ENCODE assay signal across 10 cellular contexts in genomic region chr6:111614833-111615582, GRCh38. TPM values are rescaled to one million over a fixed set of nuclear protein-coding genes. Genes with fewer than 3 reads are reported as not detected.
DNase-seq lines count a peak whose midpoint lies in the region; ATAC-seq, FAIRE-seq and TF ChIP-seq lines count a peak whose summit lies in the region.
"Had no signal": no experiment of that assay in that cellular context is flagged by ENCODE, and none has a peak within 500 bp of the region (broad histone marks: within the 10 kb centered on the region; RNA-seq: fewer than 3 reads in every experiment).

No MANE protein-coding gene starts in this region.

- no peaks in the 10 kb centered on the region for H4K20me1 ChIP-seq in neural progenitor cell (ENCODE audit: low read depth)

- H3F3A ChIP-seq in neural progenitor cell (ENCODE audit: low read depth): peaks cover 17% of the 10 kb centered on the region

- peaks cover 6% of the 10 kb centered on the region for H3K27me3 Mint-ChIP-seq in neural progenitor cell (ENCODE audit: insufficient read depth, low read depth)

- FAIRE-seq in RCC 7860 (lab: Jason Lieb, UNC): no peak

- H3K79me2 ChIP-seq in neural progenitor cell (ENCODE audit: low read depth): no peaks in the 10 kb centered on the region

- peaks cover 2% of the 10 kb centered on the region for H3K36me3 Mint-ChIP-seq in neural progenitor cell
- H3K36me3 Mint-ChIP-seq: natural killer cell treated with Interleukin-12 subunit alpha and Interleukin-12 subunit beta and Interleukin-15 and Interleukin-18, amount 100 ng/mL, for 72 hours had no signal

- peak overlapping the region; percentile 42 for H3K27ac Mint-ChIP-seq in neural progenitor cell

- H3K4me1 Mint-ChIP-seq in neural progenitor cell: peaks cover 24% of the 10 kb centered on the region

- H3K9me3 Mint-ChIP-seq in neural progenitor cell: peaks cover 8% of the 10 kb centered on the region
- H3K9me3 Mint-ChIP-seq: natural killer cell treated with Interleukin-12 subunit alpha and Interleukin-12 subunit beta and Interleukin-15 and Interleukin-18, amount 100 ng/mL, for 72 hours had no signal

- H2AFZ ChIP-seq in neural progenitor cell (replicated peaks): peak overlapping the region; percentile 51

- H3K27me3 ChIP-seq in H7 (ENCODE audit: control insufficient read depth, insufficient read depth, low read length) (no peaks in the 10 kb centered on the region), neural progenitor cell (no peaks in the 10 kb centered on the region)

- H3K9me3 ChIP-seq in neural progenitor cell (ENCODE audit: low read depth): no peaks in the 10 kb centered on the region

- H3K4me1 ChIP-seq in neural progenitor cell: peaks cover 28% of the 10 kb centered on the region

- TF ChIP-seq CTCF in neural progenitor cell (IDR thresholded peaks at IDR 0.05) (no peak), GM13976 (IDR thresholded peaks at IDR 0.05; ENCODE audit: borderline replicate concordance, control extremely low read depth, extremely low read depth, insufficient read depth, missing control alignments) (no peak)

- H3K4me2 ChIP-seq in neural progenitor cell: peak overlapping the region; percentile 2

- DNase-seq in H7: peak; percentile 76
- DNase-seq in NCI-H2107 (lab: John Stamatoyannopoulos, UW): peak; percentile 35
- peak; percentile 66 for DNase-seq in ecto neural progenitor cell (ENCODE audit: low spot score)
- peak; percentile 67 for DNase-seq in neural progenitor cell (ENCODE audit: low spot score)
- no peak for DNase-seq in GM13976 (ENCODE audit: low spot score)
- no peak for DNase-seq in RCC 7860 (ENCODE audit: low spot score)
- DNase-seq in stimulated activated CD4-positive, alpha-beta T cell treated with anti-CD3 and anti-CD28 coated beads, Interleukin-15, amount 100 ng/mL, for 24 hours: no peak
- DNase-seq: effector memory CD4-positive, alpha-beta T cell had no signal

- H3K9ac ChIP-seq in neural progenitor cell: no peak overlapping the region

- H3K36me3 ChIP-seq in H7 (replicated peaks; ENCODE audit: control insufficient read depth, insufficient read depth, low read length): no peaks in the 10 kb centered on the region
- no peaks in the 10 kb centered on the region for H3K36me3 ChIP-seq in neural progenitor cell

- H3K4me3 ChIP-seq in H7 (ENCODE audit: insufficient read depth, low read depth, low read length) (no peak overlapping the region), neural progenitor cell (no peak overlapping the region)

- H3K4me3 Mint-ChIP-seq in neural progenitor cell: no peak overlapping the region
- H3K4me3 Mint-ChIP-seq: natural killer cell treated with Interleukin-12 subunit alpha and Interleukin-12 subunit beta and Interleukin-15 and Interleukin-18, amount 100 ng/mL, for 72 hours had no signal

- in situ Hi-C loops in GM13976 (cut with MboI; ENCODE audit: low sequenced_read_pairs, unreplicated experiment): no loop called here

- H3K27ac ChIP-seq in neural progenitor cell: no peak overlapping the region

- ATAC-seq in HG03097 (IDR thresholded peaks at IDR 0.05; ENCODE audit: low FRiP score, unreplicated experiment): no peak
- ATAC-seq: natural killer cell treated with Interleukin-12 subunit alpha and Interleukin-12 subunit beta and Interleukin-15 and Interleukin-18, amount 100 ng/mL, for 72 hours had no signal

RNA-seq across cellular contexts. Expression of gene TRAF3IP2, which starts 9.3 kb away (rescaled TPM):
- 24.1 and 46.7 TPM in 2 replicates for total RNA-seq in H7 (2014; rRNA removed; shearing (Covaris generic))
- total RNA-seq in neural progenitor cell (ENCODE audit: low replicate concordance): 0.59 and 0.60 TPM in 2 replicates

Comparison
In these comparisons a context has a peak if more than half of its experiments do, and no peak if none do; other contexts are left out.
1. DNase-seq: peak in H7 (single experiment), NCI-H2107 (single experiment), ecto neural progenitor cell (single experiment) and neural progenitor cell (single experiment); none in GM13976 (single experiment), RCC 7860 (single experiment) and stimulated activated CD4-positive, alpha-beta T cell treated with anti-CD3 and anti-CD28 coated beads, Interleukin-15, amount 100 ng/mL, for 24 hours (single experiment).
2. RNA of gene TRAF3IP2, which starts 9.3 kb away (total RNA-seq): 24.1 to 46.7 TPM in H7; 0.59 to 0.60 TPM in neural progenitor cell; every median in the first group is over 10 times any median in the second.